23 cellular contexts compared by ENCODE assay signal in the genomic region with DNA sequence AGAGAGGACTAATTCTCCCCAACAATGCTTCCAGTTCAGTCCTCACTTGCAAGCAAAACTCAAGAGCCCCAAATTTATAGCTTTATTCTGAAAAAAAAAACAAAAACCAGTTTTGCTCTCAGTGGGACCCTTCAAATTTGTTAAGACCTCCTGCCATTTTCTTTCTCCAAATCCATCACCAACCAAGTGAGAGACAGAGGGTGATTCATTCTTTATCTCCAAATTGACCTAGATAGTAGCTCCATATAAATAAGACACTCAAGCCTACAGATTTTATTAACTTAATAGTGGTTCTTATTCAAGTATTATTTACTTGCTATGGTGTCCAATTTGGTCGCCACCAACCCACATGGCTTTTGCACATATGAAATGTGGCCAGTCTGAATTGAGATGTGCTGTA.
"Had no signal": no experiment of that assay in that cellular context is flagged by ENCODE, and none has a peak within 500 bp of the region (broad histone marks: within the 10 kb centered on the region; RNA-seq: fewer than 3 reads in every experiment).

No MANE protein-coding gene starts in this region.

- H3K27me3 ChIP-seq: gastroesophageal sphincter, neutrophil, spleen, upper lobe of left lung had no signal

- H3K79me2 ChIP-seq: parathyroid adenoma had no signal

- DNase-seq: activated B cell treated with CpG ODN at 0.5 μM for 24 hours; activated CD4-positive, alpha-beta T cell treated with anti-CD3 and anti-CD28 coated beads for 36 hours; activated CD4-positive, alpha-beta T cell treated with anti-CD3 and anti-CD28 coated beads, Interleukin-2, amount 50 U/mL, for 4 hours; activated CD8-positive, alpha-beta memory T cell treated with anti-CD3 and anti-CD28 coated beads for 24 hours; activated CD8-positive, alpha-beta memory T cell treated with anti-CD3 and anti-CD28 coated beads, Interleukin-2, amount 50 U/mL, for 4 hours; activated naive CD4-positive, alpha-beta T cell; activated T-cell treated with anti-CD3 and anti-CD28 coated beads, Interleukin-2, amount 50 U/mL, for 24 hours; central memory CD4-positive, alpha-beta T cell; dermis blood vessel endothelial cell; effector CD8-positive, alpha-beta T cell; head of caudate nucleus; hypothalamus; naive thymus-derived CD4-positive, alpha-beta T cell; spleen; stimulated activated CD4-positive, alpha-beta T cell treated with anti-CD3 and anti-CD28 coated beads, Interleukin-4, amount 100 ng/mL, for 1 hour; stimulated activated naive CD4-positive, alpha-beta T cell treated with Interleukin-2 at 50 U/mL for 16 hours; T-helper 9 cell; upper lobe of left lung had no signal

- ATAC-seq: activated CD4-positive, alpha-beta T cell treated with anti-CD3 and anti-CD28 coated beads for 36 hours; gastroesophageal sphincter; naive thymus-derived CD4-positive, alpha-beta T cell had no signal

- H3K36me3 ChIP-seq: gastroesophageal sphincter, neutrophil, spleen, thoracic aorta, upper lobe of left lung had no signal

- H3K4me3 ChIP-seq: mucosa of descending colon, spleen, upper lobe of left lung had no signal

- H3K9ac ChIP-seq: parathyroid adenoma had no signal

- H3K9me3 ChIP-seq: gastroesophageal sphincter, mucosa of descending colon, neutrophil, spleen, thoracic aorta, upper lobe of left lung had no signal

- H3K4me1 ChIP-seq: parathyroid adenoma had no signal

- H2AFZ ChIP-seq: parathyroid adenoma had no signal

- H3K27ac ChIP-seq: neutrophil, spleen had no signal
